Comparison of ENCODE assay signal across 21 cellular contexts in the genomic region with DNA sequence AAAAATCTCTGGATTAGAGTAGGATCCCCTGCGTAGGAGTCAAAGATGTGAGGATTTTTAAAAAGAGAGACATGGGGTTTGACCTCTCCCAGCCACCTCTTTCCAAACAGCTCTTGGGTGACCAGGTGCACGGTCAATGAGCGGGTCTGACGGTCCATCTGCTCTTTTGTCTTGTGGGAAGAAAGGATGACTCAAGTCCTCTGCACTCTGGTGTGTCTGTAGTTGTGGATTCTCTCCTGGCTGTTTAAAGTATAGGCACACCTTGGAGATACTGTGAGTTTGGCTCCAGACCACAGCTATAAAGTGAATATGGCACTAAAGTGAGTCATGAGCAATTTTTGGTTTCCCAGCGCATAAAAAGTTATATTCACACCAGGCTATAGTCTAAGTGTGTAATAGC.
A peak's percentile ranks its signal among the peaks of the same experiment; 100 is the strongest.
DNase-seq lines count a peak whose midpoint lies in the region; ATAC-seq, FAIRE-seq and TF ChIP-seq lines count a peak whose summit lies in the region.
"Had no signal": no experiment of that assay in that cellular context is flagged by ENCODE, and none has a peak within 500 bp of the region (broad histone marks: within the 10 kb centered on the region; RNA-seq: fewer than 3 reads in every experiment).

No MANE protein-coding gene starts in this region.

- no peak overlapping the region for H2AFZ ChIP-seq in GM23248

- H3K27ac Mint-ChIP-seq in endodermal cell (peak overlapping the region; percentile 25), osteocyte (ENCODE audit: unreplicated experiment) (peak overlapping the region; percentile 56)

- no peak overlapping the region for H3K9ac ChIP-seq in endodermal cell (ENCODE audit: extremely low read depth, low read length, poor library complexity, severe bottlenecking)
- H3K9ac ChIP-seq in kidney (ENCODE audit: low read length in 2 of 2) = no peak overlapping the region
- no peak overlapping the region for H3K9ac ChIP-seq in GM23248

- H3K9me3 ChIP-seq in endodermal cell (ENCODE audit: control insufficient read depth, low read length) (peaks cover 6% of the 10 kb centered on the region), kidney (ENCODE audit: control insufficient read depth in 1 of 2, low read length in 2 of 2) (peaks cover 0 to 4% of the 10 kb centered on the region in 2 donors), GM23248 (ENCODE audit: low read depth) (no peaks in the 10 kb centered on the region)
- H3K9me3 ChIP-seq: Peyer's patch had no signal

- peak; percentile 37 for DNase-seq in A172 (ENCODE audit: low spot score)
- peak; percentile 47 for DNase-seq in LoVo (ENCODE audit: low spot score)
- DNase-seq in endodermal cell = no peak
- no peak for DNase-seq in osteocyte (ENCODE audit: extremely low spot score, unreplicated experiment)
- no peak for DNase-seq in kidney
- DNase-seq in GM23248 = no peak
- no peak for DNase-seq in NCI-H1436 treated with DMSO at 0.1 percent for 48 hours (lab: John Stamatoyannopoulos, UW)
- DNase-seq: 8988T, GF-D8, H7, KG1, NCI-H1105, NCI-H2081, NCI-H2171 treated with DMSO at 0.1 percent for 48 hours, NCI-H524 treated with DMSO at 0.1 percent for 48 hours, NCI-H82, Right ventricle myocardium superior had no signal

- H3K9me3 Mint-ChIP-seq in endodermal cell (no peaks in the 10 kb centered on the region), osteocyte (ENCODE audit: unreplicated experiment) (no peaks in the 10 kb centered on the region)

- H3K4me3 ChIP-seq in endodermal cell (ENCODE audit: low read length) = no peak overlapping the region
- H3K4me3 ChIP-seq in kidney (ENCODE audit: low read length in 2 of 2) = no peak overlapping the region
- no peak overlapping the region for H3K4me3 ChIP-seq in GM23248
- H3K4me3 ChIP-seq: Peyer's patch had no signal

- H3K79me2 ChIP-seq in GM23248 (ENCODE audit: insufficient read depth) = no peaks in the 10 kb centered on the region

- H3K4me3 Mint-ChIP-seq in endodermal cell = no peak overlapping the region
- H3K4me3 Mint-ChIP-seq in osteocyte (ENCODE audit: unreplicated experiment) = no peak overlapping the region

- H4K20me1 ChIP-seq in GM23248 (ENCODE audit: insufficient read depth) = no peaks in the 10 kb centered on the region

- H3K4me1 Mint-ChIP-seq in endodermal cell = peaks cover 19% of the 10 kb centered on the region
- H3K4me1 Mint-ChIP-seq in osteocyte (ENCODE audit: unreplicated experiment) = peaks cover 61% of the 10 kb centered on the region

- intact Hi-C loops in kidney (cut with DNase I) = no loop called here

- H3K36me3 ChIP-seq in endodermal cell (ENCODE audit: control insufficient read depth, insufficient read depth, low read length) (no peaks in the 10 kb centered on the region), kidney (ENCODE audit: control insufficient read depth in 1 of 2, insufficient read depth in 2 of 2, low read length in 2 of 2) (no peaks in the 10 kb centered on the region), GM23248 (ENCODE audit: low read depth) (no peaks in the 10 kb centered on the region)
- H3K36me3 ChIP-seq: Peyer's patch had no signal

- H3K27me3 Mint-ChIP-seq in endodermal cell (ENCODE audit: insufficient read depth) (peaks cover 3% of the 10 kb centered on the region), osteocyte (ENCODE audit: unreplicated experiment) (no peaks in the 10 kb centered on the region)

- no peaks in the 10 kb centered on the region for H3K9me2 ChIP-seq in GM23248 (ENCODE audit: insufficient read depth)

- WGBS in endodermal cell (ENCODE audit: insufficient coverage in 1 of 2, insufficient read length in 1 of 2), 2 experiments = 71 to 89% methylated on average over 1 to 5 of the region's 5 CpGs
- WGBS in GM23248 (ENCODE audit: low coverage in 1 of 2, low lambda C conversion rate in 2 of 2, missing lambda C conversion rate in 2 of 2), 2 experiments = 83 to 85% methylated on average over 5 of the region's 5 CpGs

- H3K36me3 Mint-ChIP-seq in endodermal cell (ENCODE audit: low read depth) = no peaks in the 10 kb centered on the region
- no peaks in the 10 kb centered on the region for H3K36me3 Mint-ChIP-seq in osteocyte (ENCODE audit: unreplicated experiment)

- H3K4me1 ChIP-seq in endodermal cell (ENCODE audit: control insufficient read depth, insufficient read depth, low read length) (no peaks in the 10 kb centered on the region), kidney (ENCODE audit: control insufficient read depth in 1 of 2, insufficient read depth in 1 of 2, low read depth in 1 of 2, low read length in 2 of 2) (no peaks in the 10 kb centered on the region), GM23248 (ENCODE audit: insufficient read depth) (0 out of 2 replicates have a peak, but pooled peaks cover 7% of the 10 kb centered on the region)
- H3K4me1 ChIP-seq: Peyer's patch had no signal

- no peak overlapping the region for H3K4me2 ChIP-seq in GM23248 (ENCODE audit: unreplicated experiment)

- no peak overlapping the region for H3K27ac ChIP-seq in endodermal cell (ENCODE audit: low read depth, low read length)
- H3K27ac ChIP-seq in kidney (ENCODE audit: low read depth in 2 of 2, low read length in 2 of 2) = no peak overlapping the region
- no peak overlapping the region for H3K27ac ChIP-seq in GM23248
- H3K27ac ChIP-seq: C4-2B, HL-60, Peyer's patch had no signal

- ATAC-seq in HG03135 (IDR thresholded peaks at IDR 0.05; ENCODE audit: unreplicated experiment) = no peak

- no peak for FAIRE-seq in kidney (lab: Jason Lieb, UNC)

- H3F3A ChIP-seq in GM23248 (ENCODE audit: insufficient read depth) = no peaks in the 10 kb centered on the region

- TF ChIP-seq CTCF in endodermal cell (conservative IDR thresholded peaks at IDR 0.05) (no peak), osteocyte (IDR thresholded peaks at IDR 0.05) (no peak), kidney (IDR thresholded peaks at IDR 0.05; ENCODE audit: borderline replicate concordance, extremely low read depth, insufficient read depth) (no peak)

- H3K27me3 ChIP-seq in endodermal cell (ENCODE audit: control insufficient read depth, insufficient read depth, low read length, poor library complexity, severe bottlenecking) = peaks cover 1% of the 10 kb centered on the region
- H3K27me3 ChIP-seq in GM23248 (replicated peaks; ENCODE audit: insufficient read depth) = peaks cover 14% of the 10 kb centered on the region; the same call in 1 of the 2 replicates
- H3K27me3 ChIP-seq: Peyer's patch had no signal

- in situ Hi-C loops in GM23248 (cut with MboI) = loop anchor here (10.0 kb wide), 1 partner anchor 512 kb away; no protein-coding TSS in a partner anchor

Comparison
In these comparisons a context has a peak if more than half of its experiments do, and no peak if none do; other contexts are left out.
1. DNase-seq: peak in A172 (single experiment) and LoVo (single experiment); none in endodermal cell (single experiment), osteocyte (single experiment), kidney (single experiment), GM23248 (single experiment) and NCI-H1436 treated with DMSO at 0.1 percent for 48 hours (single experiment).